8 cellular contexts compared by ENCODE assay signal in genomic region chr2:25960920-25961319, GRCh38. TPM values are rescaled to one million over a fixed set of nuclear protein-coding genes. Genes with fewer than 3 reads are reported as not detected.
DNase-seq lines count a peak whose midpoint lies in the region; ATAC-seq, FAIRE-seq and TF ChIP-seq lines count a peak whose summit lies in the region.
"Had no signal": no experiment of that assay in that cellular context is flagged by ENCODE, and none has a peak within 500 bp of the region (broad histone marks: within the 10 kb centered on the region; RNA-seq: fewer than 3 reads in every experiment).

No MANE protein-coding gene starts in this region.

- intact Hi-C loops in endothelial cell of umbilical vein (cut with micrococcal nuclease), result loop anchor here (1.0 to 2.0 kb wide), 2 partner anchors 21 to 52 kb away; partner anchors contain the start of gene KIF3C
- intact Hi-C loops in sciatic nerve (cut with DNase I), result no loop called here

- CTCF ChIA-PET in HEK293 (lab: Yijun Ruan, JAX), result interaction anchor here (1.1 kb wide), 1 partner anchor 10 kb away, joined by 8 read pairs; no protein-coding TSS in a partner anchor
- CTCF ChIA-PET in endothelial cell of umbilical vein (lab: Charles Lee), result interaction anchor here (0.5 to 2.6 kb wide), 14 partner anchors 9 to 1001 kb away, joined by 3 to 17 read pairs (median 4); partner anchors contain the start of gene RAB10

- H3K36me3 ChIP-seq in HEK293 (ENCODE audit: control insufficient read depth in 2 of 2, insufficient read depth in 1 of 2, low read length in 2 of 2) (peaks cover 0 to 14% of the 10 kb centered on the region in 2 experiments; a peak in 1 of 3 replicates), endothelial cell of umbilical vein (ENCODE audit: control insufficient read depth in 2 of 2, extremely low read depth in 1 of 2, insufficient read depth in 2 of 2, low read length in 2 of 2) (peaks cover 0 to 5% of the 10 kb centered on the region in 2 experiments)

- H3K9me3 ChIP-seq in HEK293 (ENCODE audit: control insufficient read depth, insufficient read depth, low read depth, low read length) (no peaks in the 10 kb centered on the region), endothelial cell of umbilical vein (replicated peaks; ENCODE audit: control insufficient read depth, insufficient read depth, low read length) (no peaks in the 10 kb centered on the region)

- no peak overlapping the region for H3K27ac ChIP-seq in HEK293 (ENCODE audit: extremely low read depth, low read depth, low read length)
- peak overlapping the region; percentile 58 for H3K27ac ChIP-seq in endothelial cell of umbilical vein (ENCODE audit: insufficient read depth, low read depth, low read length)

- DNase-seq in RPMI7951 (ENCODE audit: low read depth) (peak; percentile 81), endothelial cell of umbilical vein (ENCODE audit: low read depth, low spot score) (peak; percentile 95), sciatic nerve (ENCODE audit: low spot score) (no peak), NCI-H2171 treated with DMSO at 0.1 percent for 48 hours (lab: John Stamatoyannopoulos, UW) (no peak)
- no peak for DNase-seq in effector CD4-positive, alpha-beta T cell
- DNase-seq: activated CD4-positive, alpha-beta T cell treated with anti-CD3 and anti-CD28 coated beads, Interleukin-2, amount 50 U/mL, for 1 hour had no signal

- H3K79me2 ChIP-seq in endothelial cell of umbilical vein (ENCODE audit: control insufficient read depth, insufficient read depth, low read length), result peaks cover 10% of the 10 kb centered on the region

- no peak for TF ChIP-seq CTCF in HEK293 (tag by site-specific recombination; IDR thresholded peaks at IDR 0.05)
- TF ChIP-seq CTCF in endothelial cell of umbilical vein (IDR thresholded peaks at IDR 0.05; ENCODE audit: extremely low read depth in 1 of 2, insufficient read depth in 1 of 2, low read depth in 1 of 2, low read length in 2 of 2), result no peak

- POLR2A ChIA-PET in HEK293 (lab: Yijun Ruan, JAX) (interaction anchor here (0.5 kb wide), 1 partner anchor 83 kb away, joined by 3 read pairs; no protein-coding TSS in a partner anchor), endothelial cell of umbilical vein (lab: Charles Lee) (interaction anchor here (0.9 to 1.3 kb wide), 3 partner anchors 16 to 72 kb away, joined by 3 to 4 read pairs (median 3); no protein-coding TSS in a partner anchor)

- H2AFZ ChIP-seq in endothelial cell of umbilical vein (ENCODE audit: low read depth, low read length), result no peak overlapping the region

- H4K20me1 ChIP-seq in endothelial cell of umbilical vein (replicated peaks; ENCODE audit: control insufficient read depth, extremely low read depth, insufficient read depth, low read length), result no peaks in the 10 kb centered on the region

- peak overlapping the region; percentile 69 for H3K4me2 ChIP-seq in endothelial cell of umbilical vein (ENCODE audit: insufficient read depth, low read length)

- H3K9me1 ChIP-seq in endothelial cell of umbilical vein (replicated peaks; ENCODE audit: control insufficient read depth, extremely low read depth, insufficient read depth, low read length), result no peaks in the 10 kb centered on the region

- BruUV-seq in endothelial cell of umbilical vein (replicated peaks; lab: Mats Ljungman, UMichigan), result no TSS peak

- peak; percentile 22 for ATAC-seq in sciatic nerve
- no peak for ATAC-seq in GM18517 (IDR thresholded peaks at IDR 0.05; ENCODE audit: unreplicated experiment)

- no peak for TF ChIP-seq POLR2A in endothelial cell of umbilical vein (IDR thresholded peaks at IDR 0.05; ENCODE audit: low read depth, low read length)

- H3K4me1 ChIP-seq in HEK293 (ENCODE audit: control insufficient read depth, insufficient read depth, low read length) (no peaks in the 10 kb centered on the region), endothelial cell of umbilical vein (ENCODE audit: control insufficient read depth, extremely low read depth, insufficient read depth, low read length) (peaks cover 28% of the 10 kb centered on the region)

- H3K4me3 ChIP-seq in HEK293 (ENCODE audit: low read depth, low read length) (no peak overlapping the region), endothelial cell of umbilical vein (replicated peaks in 1 of 3; ENCODE audit: insufficient read depth in 1 of 3, low read depth in 1 of 3, low read length in 3 of 3) (no peak overlapping the region)

- FAIRE-seq in endothelial cell of umbilical vein (lab: Jason Lieb, UNC), result peak; percentile 99

- no peaks in the 10 kb centered on the region for H3K27me3 ChIP-seq in endothelial cell of umbilical vein (ENCODE audit: control insufficient read depth in 2 of 2, insufficient read depth in 2 of 2, low read length in 2 of 2)

- dilution Hi-C loops in endothelial cell of umbilical vein (cut with MboI; ENCODE audit: extremely low pct_ligation_motif_present, low sequenced_read_pairs), result no loop called here

- H3K9ac ChIP-seq in endothelial cell of umbilical vein (replicated peaks; ENCODE audit: extremely low read depth, insufficient read depth, low read length), result no peak overlapping the region

TF ChIP-seq in HEK293, 187 proteins besides CTCF, POLR2A, EP300 and RAD21:
- TF ChIP-seq ZNF488 (tag by site-specific recombination; IDR thresholded peaks at IDR 0.05) (no peak), PRDM1 (tag by site-specific recombination; IDR thresholded peaks at IDR 0.05) (0 out of 2 replicates have a peak, but pooled peaks have one; percentile 28)

TF ChIP-seq in endothelial cell of umbilical vein, 7 proteins besides CTCF, POLR2A, EP300 and RAD21:
- TF ChIP-seq MYC (IDR thresholded peaks at IDR 0.05; ENCODE audit: low read depth, low read length) (no peak), FOS (IDR thresholded peaks at IDR 0.05; ENCODE audit: borderline replicate concordance, insufficient read depth, low read length) (peak; percentile 92), JUN (IDR thresholded peaks at IDR 0.05; ENCODE audit: borderline replicate concordance, insufficient read depth, insufficient read length, low read depth) (peak; percentile 91), POLR2AphosphoS5 (IDR thresholded peaks at IDR 0.05; ENCODE audit: insufficient read depth, low read depth, low read length) (peak; percentile 80)
TF ChIP-seq in endothelial cell of umbilical vein: peak in this region for 3.

RNA-seq across cellular contexts. Expression of gene KIF3C, which starts 21.4 kb away (rescaled TPM):
- total RNA-seq in RPMI7951 (2014; rRNA removed; shearing (Covaris generic)), result 10.5 and 25.8 TPM in 2 replicates
- 40.7 and 42.1 TPM in 2 replicates for total RNA-seq in endothelial cell of umbilical vein
- polyA plus RNA-seq in endothelial cell of umbilical vein, result 9.9 and 11.4 TPM in 2 replicates
- 10.5 TPM in 2 replicates for polyA plus RNA-seq in endothelial cell of umbilical vein (2011; cell fraction: cytosol; rRNA removed)
- 9.3 and 11.6 TPM in 2 replicates for polyA plus RNA-seq in endothelial cell of umbilical vein (2011; cell fraction: nucleus; rRNA removed)
- 36.5 and 47.5 TPM in 2 replicates for polyA plus RNA-seq in endothelial cell of umbilical vein (2012)
- polyA minus RNA-seq in endothelial cell of umbilical vein, result 20.0 and 29.4 TPM in 2 replicates
- polyA minus RNA-seq in endothelial cell of umbilical vein (2011; cell fraction: cytosol; rRNA and poly(A)+ RNA removed), result 0.31 TPM
- polyA minus RNA-seq in endothelial cell of umbilical vein (2011; cell fraction: nucleus; rRNA and poly(A)+ RNA removed), result 7.8 and 13.8 TPM in 2 replicates
- total RNA-seq in sciatic nerve, result 56.6 TPM

Comparison
In these comparisons a context has a peak if more than half of its experiments do, and no peak if none do; other contexts are left out.
1. DNase-seq: peak in RPMI7951 (single experiment) and endothelial cell of umbilical vein (single experiment); none in sciatic nerve (single experiment), effector CD4-positive, alpha-beta T cell (single experiment) and NCI-H2171 treated with DMSO at 0.1 percent for 48 hours (single experiment).